In the genomic region with DNA sequence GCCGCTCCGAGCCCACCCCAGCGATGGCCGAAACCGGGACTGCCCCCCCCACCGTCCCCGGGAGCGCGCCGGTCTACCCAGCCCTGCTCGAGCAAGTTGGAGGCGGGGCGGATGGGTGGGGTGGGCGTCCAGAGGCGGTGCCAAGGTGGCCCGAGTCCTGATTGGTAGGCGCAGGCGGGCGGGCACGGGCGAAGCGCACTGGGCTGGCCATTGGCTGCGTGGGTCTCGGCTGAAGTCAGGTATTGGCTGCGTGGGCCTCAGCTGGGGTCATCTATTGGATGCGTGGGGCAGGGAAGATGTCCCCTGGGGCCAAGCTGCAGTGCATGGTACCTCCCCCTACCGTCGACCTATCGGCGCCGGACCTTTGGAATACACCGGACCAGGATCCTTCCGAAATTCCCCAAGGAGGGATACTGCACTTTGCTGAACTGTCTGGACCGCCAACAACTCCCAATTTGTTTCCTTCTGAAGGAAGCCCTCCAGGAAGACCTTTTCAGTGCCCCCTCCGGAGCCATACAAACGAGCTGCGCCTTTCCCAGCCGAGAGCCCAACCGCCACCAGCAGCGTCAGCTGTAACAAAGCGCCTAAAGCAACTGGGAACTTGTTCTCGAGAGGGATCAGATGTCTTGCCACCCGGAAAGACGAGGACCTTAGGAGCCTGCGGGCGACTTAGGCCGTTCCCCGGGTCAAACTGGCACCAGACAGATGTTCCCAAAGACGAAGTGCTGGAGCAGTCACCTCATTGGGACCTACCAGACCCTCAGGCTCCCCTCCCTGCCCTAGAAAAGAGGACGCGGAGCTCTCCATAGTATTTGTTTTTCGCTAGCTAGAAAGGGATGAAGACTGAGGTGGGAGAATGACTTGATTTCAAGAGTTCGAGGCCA, we compare ENCODE assay signal across 1 cellular context.
TF ChIP-seq lines count a peak whose summit lies in the region.

A gene with protein sequence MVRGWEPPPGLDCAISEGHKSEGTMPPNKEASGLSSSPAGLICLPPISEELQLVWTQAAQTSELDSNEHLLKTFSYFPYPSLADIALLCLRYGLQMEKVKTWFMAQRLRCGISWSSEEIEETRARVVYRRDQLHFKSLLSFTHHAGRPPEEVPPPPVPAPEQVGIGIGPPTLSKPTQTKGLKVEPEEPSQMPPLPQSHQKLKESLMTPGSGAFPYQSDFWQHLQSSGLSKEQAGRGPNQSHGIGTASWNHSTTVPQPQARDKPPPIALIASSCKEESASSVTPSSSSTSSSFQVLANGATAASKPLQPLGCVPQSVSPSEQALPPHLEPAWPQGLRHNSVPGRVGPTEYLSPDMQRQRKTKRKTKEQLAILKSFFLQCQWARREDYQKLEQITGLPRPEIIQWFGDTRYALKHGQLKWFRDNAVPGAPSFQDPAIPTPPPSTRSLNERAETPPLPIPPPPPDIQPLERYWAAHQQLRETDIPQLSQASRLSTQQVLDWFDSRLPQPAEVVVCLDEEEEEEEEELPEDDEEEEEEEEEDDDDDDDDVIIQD (minus strand): TSS at position 113 of the 884 bp plus-strand sequence. CDS start 180 bp downstream, outside the sequence.

TF ChIP-seq in K562, 482 proteins besides CTCF, POLR2A, EP300 and RAD21 (continued from another document and continues in another):
- TF ChIP-seq CEBPG (CRISPR knock-in tag; IDR thresholded peaks at IDR 0.05) = no peak
- TF ChIP-seq CEBPG (tag; conservative IDR thresholded peaks at IDR 0.05 in 1 of 2, IDR thresholded peaks at IDR 0.05 in 1 of 2) = no peak
- no peak; the same call in 1 of the 2 replicates for TF ChIP-seq RUNX1 (IDR thresholded peaks at IDR 0.05; ENCODE audit: low read depth)
- TF ChIP-seq MEIS2 (IDR thresholded peaks at IDR 0.05; ENCODE audit: partially characterized antibody) = peak; percentile 28
- TF ChIP-seq ETV1 (tag; conservative IDR thresholded peaks at IDR 0.05; ENCODE audit: low read depth) = no peak; the same call in 1 of the 2 replicates
- peak; percentile 53; the same call in 1 of the 2 replicates for TF ChIP-seq SMAD4 (CRISPR knock-in tag; conservative IDR thresholded peaks at IDR 0.05)
- TF ChIP-seq, protein P1, sequence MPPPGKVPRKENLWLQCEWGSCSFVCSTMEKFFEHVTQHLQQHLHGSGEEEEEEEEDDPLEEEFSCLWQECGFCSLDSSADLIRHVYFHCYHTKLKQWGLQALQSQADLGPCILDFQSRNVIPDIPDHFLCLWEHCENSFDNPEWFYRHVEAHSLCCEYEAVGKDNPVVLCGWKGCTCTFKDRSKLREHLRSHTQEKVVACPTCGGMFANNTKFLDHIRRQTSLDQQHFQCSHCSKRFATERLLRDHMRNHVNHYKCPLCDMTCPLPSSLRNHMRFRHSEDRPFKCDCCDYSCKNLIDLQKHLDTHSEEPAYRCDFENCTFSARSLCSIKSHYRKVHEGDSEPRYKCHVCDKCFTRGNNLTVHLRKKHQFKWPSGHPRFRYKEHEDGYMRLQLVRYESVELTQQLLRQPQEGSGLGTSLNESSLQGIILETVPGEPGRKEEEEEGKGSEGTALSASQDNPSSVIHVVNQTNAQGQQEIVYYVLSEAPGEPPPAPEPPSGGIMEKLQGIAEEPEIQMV (tag; conservative IDR thresholded peaks at IDR 0.05; ENCODE audit: low read depth) = no peak
- TF ChIP-seq, protein P2, sequence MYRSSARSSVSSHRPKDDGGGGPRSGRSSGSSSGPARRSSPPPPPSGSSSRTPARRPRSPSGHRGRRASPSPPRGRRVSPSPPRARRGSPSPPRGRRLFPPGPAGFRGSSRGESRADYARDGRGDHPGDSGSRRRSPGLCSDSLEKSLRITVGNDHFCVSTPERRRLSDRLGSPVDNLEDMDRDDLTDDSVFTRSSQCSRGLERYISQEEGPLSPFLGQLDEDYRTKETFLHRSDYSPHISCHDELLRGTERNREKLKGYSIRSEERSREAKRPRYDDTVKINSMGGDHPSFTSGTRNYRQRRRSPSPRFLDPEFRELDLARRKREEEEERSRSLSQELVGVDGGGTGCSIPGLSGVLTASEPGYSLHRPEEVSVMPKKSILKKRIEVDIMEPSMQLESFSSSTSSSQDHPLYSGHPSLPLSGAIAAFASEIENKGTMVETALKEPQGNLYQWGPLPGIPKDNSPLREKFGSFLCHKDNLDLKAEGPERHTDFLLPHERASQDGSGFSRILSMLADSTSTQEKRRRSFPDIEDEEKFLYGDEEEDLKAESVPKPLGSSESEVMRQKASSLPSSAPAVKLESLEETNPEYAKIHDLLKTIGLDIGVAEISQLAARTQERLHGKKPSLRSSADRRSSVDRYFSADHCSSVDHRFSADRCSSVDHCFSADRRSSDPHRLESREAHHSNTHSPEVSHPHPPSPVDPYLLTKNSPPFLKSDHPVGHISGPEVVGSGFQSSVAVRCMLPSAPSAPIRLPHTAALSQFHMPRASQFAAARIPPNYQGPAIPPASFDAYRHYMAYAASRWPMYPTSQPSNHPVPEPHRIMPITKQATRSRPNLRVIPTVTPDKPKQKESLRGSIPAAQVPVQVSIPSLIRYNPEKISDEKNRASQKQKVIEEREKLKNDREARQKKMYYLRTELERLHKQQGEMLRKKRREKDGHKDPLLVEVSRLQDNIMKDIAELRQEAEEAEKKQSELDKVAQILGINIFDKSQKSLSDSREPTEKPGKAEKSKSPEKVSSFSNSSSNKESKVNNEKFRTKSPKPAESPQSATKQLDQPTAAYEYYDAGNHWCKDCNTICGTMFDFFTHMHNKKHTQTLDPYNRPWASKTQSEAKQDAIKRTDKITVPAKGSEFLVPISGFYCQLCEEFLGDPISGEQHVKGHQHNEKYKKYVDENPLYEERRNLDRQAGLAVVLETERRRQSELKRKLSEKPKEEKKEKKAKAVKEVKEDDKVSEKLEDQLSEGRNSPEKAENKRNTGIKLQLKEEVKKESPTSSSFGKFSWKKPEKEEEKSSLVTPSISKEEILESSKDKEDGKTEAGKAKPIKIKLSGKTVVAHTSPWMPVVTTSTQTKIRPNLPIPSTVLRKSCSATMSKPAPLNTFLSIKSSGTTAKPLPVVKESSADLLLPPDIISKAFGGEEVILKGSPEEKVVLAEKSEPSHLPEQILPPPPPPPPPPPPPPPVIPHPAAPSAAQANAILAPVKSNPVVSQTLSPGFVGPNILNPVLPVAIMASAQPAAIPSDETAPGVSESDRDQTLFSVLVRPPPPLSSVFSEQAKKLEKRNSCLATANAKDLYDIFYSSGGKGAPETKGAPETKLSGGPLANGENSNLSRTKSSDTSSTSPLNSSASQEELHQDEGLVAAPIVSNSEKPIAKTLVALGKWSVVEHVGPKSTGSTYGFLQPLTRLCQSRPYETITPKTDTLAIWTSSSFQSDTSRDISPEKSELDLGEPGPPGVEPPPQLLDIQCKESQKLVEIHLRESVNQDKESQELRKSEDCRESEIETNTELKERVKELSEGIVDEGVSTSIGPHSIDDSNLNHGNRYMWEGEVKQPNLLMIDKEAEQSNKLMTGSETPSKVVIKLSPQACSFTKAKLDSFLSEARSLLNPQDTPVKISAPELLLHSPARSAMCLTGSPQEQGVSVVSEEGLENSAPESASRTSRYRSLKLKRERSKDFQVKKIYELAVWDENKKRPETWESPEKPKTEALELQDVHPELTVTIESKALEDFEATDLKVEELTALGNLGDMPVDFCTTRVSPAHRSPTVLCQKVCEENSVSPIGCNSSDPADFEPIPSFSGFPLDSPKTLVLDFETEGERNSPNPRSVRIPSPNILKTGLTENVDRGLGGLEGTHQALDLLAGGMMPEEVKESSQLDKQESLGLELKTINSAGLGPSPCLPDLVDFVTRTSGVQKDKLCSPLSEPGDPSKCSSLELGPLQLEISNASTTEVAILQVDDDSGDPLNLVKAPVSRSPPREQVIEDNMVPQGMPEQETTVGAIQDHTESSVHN (IDR thresholded peaks at IDR 0.05; ENCODE audit: borderline replicate concordance in 1 of 2, low read depth in 1 of 2) = no peak
- TF ChIP-seq, protein P3, sequence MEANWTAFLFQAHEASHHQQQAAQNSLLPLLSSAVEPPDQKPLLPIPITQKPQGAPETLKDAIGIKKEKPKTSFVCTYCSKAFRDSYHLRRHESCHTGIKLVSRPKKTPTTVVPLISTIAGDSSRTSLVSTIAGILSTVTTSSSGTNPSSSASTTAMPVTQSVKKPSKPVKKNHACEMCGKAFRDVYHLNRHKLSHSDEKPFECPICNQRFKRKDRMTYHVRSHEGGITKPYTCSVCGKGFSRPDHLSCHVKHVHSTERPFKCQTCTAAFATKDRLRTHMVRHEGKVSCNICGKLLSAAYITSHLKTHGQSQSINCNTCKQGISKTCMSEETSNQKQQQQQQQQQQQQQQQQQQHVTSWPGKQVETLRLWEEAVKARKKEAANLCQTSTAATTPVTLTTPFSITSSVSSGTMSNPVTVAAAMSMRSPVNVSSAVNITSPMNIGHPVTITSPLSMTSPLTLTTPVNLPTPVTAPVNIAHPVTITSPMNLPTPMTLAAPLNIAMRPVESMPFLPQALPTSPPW (CRISPR knock-in tag; IDR thresholded peaks at IDR 0.05) = peak; percentile 86
- TF ChIP-seq RBBP5 (IDR thresholded peaks at IDR 0.05; ENCODE audit: borderline replicate concordance, insufficient read depth, low read length, poor library complexity, severe bottlenecking) = no peak
- TF ChIP-seq EHMT2 (IDR thresholded peaks at IDR 0.05) = no peak
- TF ChIP-seq ATF7 (IDR thresholded peaks at IDR 0.05) = peak; percentile 84
- TF ChIP-seq RFX5 (IDR thresholded peaks at IDR 0.05; ENCODE audit: low read depth, low read length) = no peak
- TF ChIP-seq FOXJ2 (tag; IDR thresholded peaks at IDR 0.05) = no peak
- TF ChIP-seq HNRNPUL1 (IDR thresholded peaks at IDR 0.05; ENCODE audit: low read length) = no peak
- TF ChIP-seq, protein P4, sequence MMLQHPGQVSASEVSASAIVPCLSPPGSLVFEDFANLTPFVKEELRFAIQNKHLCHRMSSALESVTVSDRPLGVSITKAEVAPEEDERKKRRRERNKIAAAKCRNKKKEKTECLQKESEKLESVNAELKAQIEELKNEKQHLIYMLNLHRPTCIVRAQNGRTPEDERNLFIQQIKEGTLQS (IDR thresholded peaks at IDR 0.05) = no peak
- TF ChIP-seq, protein P4 (CRISPR knock-in tag; conservative IDR thresholded peaks at IDR 0.05) = no peak
- no peak for TF ChIP-seq ZNF436 (CRISPR knock-in tag; IDR thresholded peaks at IDR 0.05)
- TF ChIP-seq, protein P5, sequence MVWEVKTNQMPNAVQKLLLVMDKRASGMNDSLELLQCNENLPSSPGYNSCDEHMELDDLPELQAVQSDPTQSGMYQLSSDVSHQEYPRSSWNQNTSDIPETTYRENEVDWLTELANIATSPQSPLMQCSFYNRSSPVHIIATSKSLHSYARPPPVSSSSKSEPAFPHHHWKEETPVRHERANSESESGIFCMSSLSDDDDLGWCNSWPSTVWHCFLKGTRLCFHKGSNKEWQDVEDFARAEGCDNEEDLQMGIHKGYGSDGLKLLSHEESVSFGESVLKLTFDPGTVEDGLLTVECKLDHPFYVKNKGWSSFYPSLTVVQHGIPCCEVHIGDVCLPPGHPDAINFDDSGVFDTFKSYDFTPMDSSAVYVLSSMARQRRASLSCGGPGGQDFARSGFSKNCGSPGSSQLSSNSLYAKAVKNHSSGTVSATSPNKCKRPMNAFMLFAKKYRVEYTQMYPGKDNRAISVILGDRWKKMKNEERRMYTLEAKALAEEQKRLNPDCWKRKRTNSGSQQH (CRISPR knock-in tag; IDR thresholded peaks at IDR 0.05) = no peak
- no peak for TF ChIP-seq NR2C2 (CRISPR knock-in tag; IDR thresholded peaks at IDR 0.05)
- peak; percentile 86 for TF ChIP-seq NR2C2 (tag; IDR thresholded peaks at IDR 0.05)
- TF ChIP-seq RFX1 (IDR thresholded peaks at IDR 0.05) = no peak
- TF ChIP-seq, protein P6, sequence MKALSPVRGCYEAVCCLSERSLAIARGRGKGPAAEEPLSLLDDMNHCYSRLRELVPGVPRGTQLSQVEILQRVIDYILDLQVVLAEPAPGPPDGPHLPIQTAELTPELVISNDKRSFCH (CRISPR knock-in tag; IDR thresholded peaks at IDR 0.05) = no peak
- TF ChIP-seq, protein P6 (tag; IDR thresholded peaks at IDR 0.05) = no peak; the same call in 1 of the 2 replicates
- no peak for TF ChIP-seq XRCC3 (IDR thresholded peaks at IDR 0.05)
- no peak for TF ChIP-seq CREBBP (IDR thresholded peaks at IDR 0.05; ENCODE audit: low read depth, low read length)
- no peak for TF ChIP-seq KLF1 (tag; IDR thresholded peaks at IDR 0.05)
- TF ChIP-seq ZBTB1 (CRISPR knock-in tag; IDR thresholded peaks at IDR 0.05; ENCODE audit: borderline replicate concordance, low read depth) = no peak
- peak; percentile 76 for TF ChIP-seq HMGN3 (IDR thresholded peaks at IDR 0.05; ENCODE audit: borderline replicate concordance, extremely low read depth, insufficient read length, low read depth, low read length)
- TF ChIP-seq, protein P7, sequence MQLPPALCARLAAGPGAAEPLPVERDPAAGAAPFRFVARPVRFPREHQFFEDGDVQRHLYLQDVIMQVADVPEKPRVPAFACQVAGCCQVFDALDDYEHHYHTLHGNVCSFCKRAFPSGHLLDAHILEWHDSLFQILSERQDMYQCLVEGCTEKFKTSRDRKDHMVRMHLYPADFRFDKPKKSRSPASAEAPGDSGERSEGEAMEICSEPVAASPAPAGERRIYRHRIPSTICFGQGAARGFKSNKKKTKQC (CRISPR knock-in tag; IDR thresholded peaks at IDR 0.05) = no peak
- no peak for TF ChIP-seq JUN (IDR thresholded peaks at IDR 0.05; ENCODE audit: borderline replicate concordance, low read depth, low read length)
- TF ChIP-seq JUN (CRISPR knock-in tag; IDR thresholded peaks at IDR 0.05; ENCODE audit: borderline replicate concordance) = no peak
- TF ChIP-seq, protein P8, sequence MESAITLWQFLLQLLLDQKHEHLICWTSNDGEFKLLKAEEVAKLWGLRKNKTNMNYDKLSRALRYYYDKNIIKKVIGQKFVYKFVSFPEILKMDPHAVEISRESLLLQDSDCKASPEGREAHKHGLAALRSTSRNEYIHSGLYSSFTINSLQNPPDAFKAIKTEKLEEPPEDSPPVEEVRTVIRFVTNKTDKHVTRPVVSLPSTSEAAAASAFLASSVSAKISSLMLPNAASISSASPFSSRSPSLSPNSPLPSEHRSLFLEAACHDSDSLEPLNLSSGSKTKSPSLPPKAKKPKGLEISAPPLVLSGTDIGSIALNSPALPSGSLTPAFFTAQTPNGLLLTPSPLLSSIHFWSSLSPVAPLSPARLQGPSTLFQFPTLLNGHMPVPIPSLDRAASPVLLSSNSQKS (CRISPR knock-in tag; IDR thresholded peaks at IDR 0.05) = no peak
- no peak for TF ChIP-seq MECOM (CRISPR knock-in tag; IDR thresholded peaks at IDR 0.05)
- peak; percentile 81 for TF ChIP-seq SUPT5H (IDR thresholded peaks at IDR 0.05)
- TF ChIP-seq ZC3H8 (IDR thresholded peaks at IDR 0.05) = no peak
- TF ChIP-seq BRCA1 (IDR thresholded peaks at IDR 0.05) = no peak
- TF ChIP-seq BRCA1 (CRISPR knock-in tag; IDR thresholded peaks at IDR 0.05) = no peak
- TF ChIP-seq, protein P9, sequence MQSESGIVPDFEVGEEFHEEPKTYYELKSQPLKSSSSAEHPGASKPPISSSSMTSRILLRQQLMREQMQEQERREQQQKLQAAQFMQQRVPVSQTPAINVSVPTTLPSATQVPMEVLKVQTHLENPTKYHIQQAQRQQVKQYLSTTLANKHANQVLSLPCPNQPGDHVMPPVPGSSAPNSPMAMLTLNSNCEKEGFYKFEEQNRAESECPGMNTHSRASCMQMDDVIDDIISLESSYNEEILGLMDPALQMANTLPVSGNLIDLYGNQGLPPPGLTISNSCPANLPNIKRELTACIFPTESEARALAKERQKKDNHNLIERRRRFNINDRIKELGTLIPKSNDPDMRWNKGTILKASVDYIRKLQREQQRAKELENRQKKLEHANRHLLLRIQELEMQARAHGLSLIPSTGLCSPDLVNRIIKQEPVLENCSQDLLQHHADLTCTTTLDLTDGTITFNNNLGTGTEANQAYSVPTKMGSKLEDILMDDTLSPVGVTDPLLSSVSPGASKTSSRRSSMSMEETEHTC (IDR thresholded peaks at IDR 0.05) = no peak
- no peak; the same call in 1 of the 2 replicates for TF ChIP-seq ZNF263 (CRISPR knock-in tag; IDR thresholded peaks at IDR 0.05; ENCODE audit: borderline replicate concordance)
- TF ChIP-seq SRSF3 (IDR thresholded peaks at IDR 0.05; ENCODE audit: insufficient read depth, low read length) = no peak
